Comparison of ENCODE assay signal across 16 cellular contexts in the genomic region with DNA sequence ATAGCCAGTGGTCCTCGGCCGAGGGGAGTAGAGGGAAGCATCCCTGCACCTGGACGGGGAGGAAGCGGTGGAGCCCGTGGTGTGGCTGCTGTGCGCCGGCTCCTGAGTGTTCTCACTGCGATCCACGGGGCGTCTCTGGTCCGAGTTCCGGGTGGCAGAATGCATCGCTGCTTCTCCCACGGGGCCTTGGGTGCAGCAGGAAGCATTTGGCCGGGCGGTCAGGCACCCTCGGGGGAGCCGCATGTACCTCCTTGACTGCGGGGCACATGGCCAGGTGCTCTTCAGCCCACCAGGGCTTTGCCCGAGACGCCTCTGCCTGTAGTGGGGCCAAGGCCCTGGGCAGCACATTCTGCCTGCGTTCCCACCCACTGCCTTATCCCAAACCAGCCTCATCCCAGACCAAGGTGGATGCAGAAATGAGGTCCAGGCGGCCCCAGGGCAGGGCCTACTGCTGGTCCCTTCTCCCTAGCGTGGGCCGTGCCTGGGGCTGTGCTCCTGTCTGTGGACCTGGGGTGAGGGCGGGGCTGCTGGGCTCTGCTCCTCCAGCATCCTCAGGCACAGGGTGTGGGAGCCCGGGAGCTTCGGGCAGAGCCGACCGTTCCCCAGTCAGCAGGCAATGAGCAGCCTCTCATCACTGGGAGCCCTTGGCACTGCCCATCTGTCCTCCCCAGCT. TPM values are rescaled to one million over a fixed set of nuclear protein-coding genes. Genes with fewer than 3 reads are reported as not detected.
DNase-seq lines count a peak whose midpoint lies in the region; ATAC-seq, FAIRE-seq and TF ChIP-seq lines count a peak whose summit lies in the region.
"Had no signal": no experiment of that assay in that cellular context is flagged by ENCODE, and none has a peak within 500 bp of the region (broad histone marks: within the 10 kb centered on the region; RNA-seq: fewer than 3 reads in every experiment).

No MANE protein-coding gene starts in this region.

- H3K4me3 ChIP-seq in K562 (no peak overlapping the region), psoas muscle (no peak overlapping the region), coronary artery (no peak overlapping the region)

- in situ Hi-C loops in K562 (cut with MboI): no loop called here

- no TSS peak for BruUV-seq in K562 (replicated peaks; lab: Mats Ljungman, UMichigan)

- CTCF ChIA-PET in K562 (lab: Yijun Ruan, JAX; ENCODE audit: low intra/inter-chr PET ratio): no interaction called here

- FAIRE-seq in K562 (lab: Jason Lieb, UNC): no peak

- TF ChIP-seq EP300 in K562 (IDR thresholded peaks at IDR 0.05; ENCODE audit: low read length): no peak

- H3K4me2 ChIP-seq in K562 (ENCODE audit: insufficient read depth, low read length): no peak overlapping the region
- H3K4me2 ChIP-seq: KMS-11 had no signal

- peaks cover 17 to 48% of the 10 kb centered on the region in 2 donors for H3K36me3 Mint-ChIP-seq in CD14-positive monocyte

- no peaks in the 10 kb centered on the region for H4K20me1 ChIP-seq in K562 (replicated peaks; ENCODE audit: control insufficient read depth, insufficient read depth, low read length)

- H3K27me3 Mint-ChIP-seq in CD14-positive monocyte (ENCODE audit: low read depth in 3 of 3): no peaks in the 10 kb centered on the region
- no peaks in the 10 kb centered on the region for H3K27me3 Mint-ChIP-seq in stimulated activated naive CD8-positive, alpha-beta T cell treated with anti-CD3 and anti-CD28 coated beads, Interleukin-15, amount 100 ng/mL, for 72 hours

- TF ChIP-seq RAD21 in K562 (CRISPR knock-in tag; conservative IDR thresholded peaks at IDR 0.05 in 1 of 2, IDR thresholded peaks at IDR 0.05 in 1 of 2): no peak

- TF ChIP-seq CTCF in CD14-positive monocyte (IDR thresholded peaks at IDR 0.05): no peak
- TF ChIP-seq CTCF in K562 (IDR thresholded peaks at IDR 0.05 in 2 of 3, conservative IDR thresholded peaks at IDR 0.05 in 1 of 3; ENCODE audit: insufficient read depth in 2 of 3, low read depth in 1 of 3, low read length in 3 of 3): no peak
- TF ChIP-seq CTCF in psoas muscle (IDR thresholded peaks at IDR 0.05): no peak
- TF ChIP-seq CTCF in coronary artery (IDR thresholded peaks at IDR 0.05): no peak

- ATAC-seq in K562 (no peak; the same call in 2 of the 3 replicates), left ventricle myocardium superior (no peak), psoas muscle (no peak)
- ATAC-seq in stimulated activated naive CD8-positive, alpha-beta T cell treated with anti-CD3 and anti-CD28 coated beads, Interleukin-15, amount 100 ng/mL, for 72 hours: no peak
- ATAC-seq: PC-3 had no signal

- H3K27ac Mint-ChIP-seq in CD14-positive monocyte: no peak overlapping the region
- no peak overlapping the region for H3K27ac Mint-ChIP-seq in stimulated activated naive CD8-positive, alpha-beta T cell treated with anti-CD3 and anti-CD28 coated beads, Interleukin-15, amount 100 ng/mL, for 72 hours

- 73% methylated on average over 29 of the region's 30 CpGs for WGBS in K562 (ENCODE audit: insufficient coverage, low coverage, missing lambda C conversion rate)
- 89 to 93% (median 90%) methylated on average over 29 to 30 of the region's 30 CpGs for WGBS in psoas muscle, 3 donors

- no peaks in the 10 kb centered on the region for H3K79me2 ChIP-seq in K562 (ENCODE audit: control insufficient read depth, insufficient read depth, low read length)

- no peaks in the 10 kb centered on the region for H3K9me1 ChIP-seq in K562 (ENCODE audit: control insufficient read depth, insufficient read depth, low read length)

- H3K9me3 ChIP-seq in K562 (replicated peaks; ENCODE audit: control insufficient read depth, insufficient read depth, low read depth, low read length) (no peaks in the 10 kb centered on the region), psoas muscle (no peaks in the 10 kb centered on the region)

- no peak overlapping the region for H2AFZ ChIP-seq in K562 (ENCODE audit: low read depth, low read length)

- H3K4me1 ChIP-seq in K562 (replicated peaks in 1 of 2; ENCODE audit: control insufficient read depth in 2 of 2, insufficient read depth in 2 of 2, low read length in 2 of 2) (peaks cover 0 to 21% of the 10 kb centered on the region in 2 experiments; a peak in 2 of 5 replicates), psoas muscle (no peaks in the 10 kb centered on the region)

- H3K9ac ChIP-seq in K562 (ENCODE audit: insufficient read depth in 1 of 2, low read depth in 2 of 2, low read length in 2 of 2): peak overlapping the region in 1 of 2 experiments; percentile 35; a peak in 1 of 4 replicates
- H3K9ac ChIP-seq: KMS-11 had no signal

- no peaks in the 10 kb centered on the region for H3K9me3 Mint-ChIP-seq in CD14-positive monocyte
- H3K9me3 Mint-ChIP-seq in stimulated activated naive CD8-positive, alpha-beta T cell treated with anti-CD3 and anti-CD28 coated beads, Interleukin-15, amount 100 ng/mL, for 72 hours: no peaks in the 10 kb centered on the region

- TF ChIP-seq POLR2A in K562 (conservative IDR thresholded peaks at IDR 0.05): no peak

- no peak overlapping the region for H3K27ac ChIP-seq in K562 (ENCODE audit: extremely low read depth, low read depth, low read length)
- H3K27ac ChIP-seq in psoas muscle: no peak overlapping the region
- no peak overlapping the region for H3K27ac ChIP-seq in coronary artery
- H3K27ac ChIP-seq: KMS-11 had no signal

- DNase-seq in CD14-positive monocyte (ENCODE audit: low spot score): peak; percentile 34
- no peak for DNase-seq in K562 (ENCODE audit: extremely low read depth in 1 of 4, low spot score in 3 of 4)
- DNase-seq in left ventricle myocardium superior: peak; percentile 27
- peak; percentile 10 to 46 for DNase-seq in psoas muscle
- DNase-seq in coronary artery (ENCODE audit: low spot score): no peak
- DNase-seq in stimulated activated naive CD8-positive, alpha-beta T cell treated with anti-CD3 and anti-CD28 coated beads, Interleukin-15, amount 100 ng/mL, for 72 hours: no peak
- DNase-seq in DMS 273 treated with DMSO at 0.1 percent for 48 hours (lab: John Stamatoyannopoulos, UW): no peak
- DNase-seq: C1 segment of cervical spinal cord, DMS153, EL, NCI-H1092, NCI-H1694 treated with DMSO at 0.1 percent for 48 hours, PC-3 had no signal

- no peaks in the 10 kb centered on the region for H3K36me3 ChIP-seq in K562 (ENCODE audit: control insufficient read depth, insufficient read depth, low read length)
- H3K36me3 ChIP-seq in psoas muscle (ENCODE audit: insufficient read depth in 1 of 2, low read depth in 1 of 2): peaks cover 0 to 33% of the 10 kb centered on the region in 2 donors

- POLR2A ChIA-PET in K562 (lab: Yijun Ruan, JAX): no interaction called here

- intact Hi-C loops in CD14-positive monocyte (cut with micrococcal nuclease): no loop called here
- intact Hi-C loops in K562 (cut with micrococcal nuclease): no loop called here
- intact Hi-C loops in left ventricle myocardium superior (cut with micrococcal nuclease): no loop called here
- intact Hi-C loops in psoas muscle (cut with DNase I): no loop called here

- H3K27me3 ChIP-seq in K562 (ENCODE audit: control insufficient read depth in 2 of 2, insufficient read depth in 2 of 2, low read length in 2 of 2): no peaks in the 10 kb centered on the region
- H3K27me3 ChIP-seq in psoas muscle (ENCODE audit: insufficient read depth in 3 of 3, low read length in 2 of 3): no peaks in the 10 kb centered on the region

- no peak overlapping the region for H3K4me3 Mint-ChIP-seq in CD14-positive monocyte
- H3K4me3 Mint-ChIP-seq in stimulated activated naive CD8-positive, alpha-beta T cell treated with anti-CD3 and anti-CD28 coated beads, Interleukin-15, amount 100 ng/mL, for 72 hours: no peak overlapping the region

- no peaks in the 10 kb centered on the region for H3K4me1 Mint-ChIP-seq in CD14-positive monocyte
- H3K4me1 Mint-ChIP-seq in stimulated activated naive CD8-positive, alpha-beta T cell treated with anti-CD3 and anti-CD28 coated beads, Interleukin-15, amount 100 ng/mL, for 72 hours: no peaks in the 10 kb centered on the region

RNA-seq across cellular contexts. Expression of a gene that starts 27.5 kb away (rescaled TPM):
- polyA plus RNA-seq in CD14-positive monocyte (not detected), K562 (2011; rRNA removed) (not detected in 2 replicates), K562 (2014; fragmentation: Illumina TruSeq; extraction: Trizol) (not detected in 2 replicates), K562 (2014; fragmentation: Nextera tagmentation; extraction: Ambion mirVana) (not detected), K562 (2014; rRNA removed) (not detected in 2 replicates), psoas muscle (not detected)
- not detected in 2 replicates for total RNA-seq in K562 (2011; cell fraction: chromatin; rRNA removed; ENCODE audit: low replicate concordance)
- not detected in 2 replicates for total RNA-seq in K562 (2011; cell fraction: nucleolus; rRNA removed)
- not detected in 2 replicates for total RNA-seq in K562 (2011; cell fraction: nucleoplasm; rRNA removed)
- total RNA-seq in K562 (2014; rRNA removed) (not detected in 2 replicates), K562 (2014; rRNA removed; fragmentation: Illumina TruSeq; extraction: Trizol) (not detected in 2 replicates), K562 (2015; rRNA removed; fragmentation: Illumina TruSeq; extraction: Trizol) (not detected in 2 replicates), K562 (2021) (not detected in 2 replicates), left ventricle myocardium superior (not detected), psoas muscle (not detected)
- polyA plus RNA-seq in K562 (2011; cell fraction: cytosol; rRNA removed): 0.12 TPM in 1 of 2 replicates, not detected in the other
- polyA plus RNA-seq in K562 (2011; cell fraction: nucleus; rRNA removed): 0.20 TPM in 1 of 2 replicates, not detected in the other
- not detected in 2 replicates for polyA plus RNA-seq in K562 (2012)
- polyA minus RNA-seq in K562 (2011; rRNA and poly(A)+ RNA removed): not detected in 2 replicates
- polyA minus RNA-seq in K562 (2011; cell fraction: cytosol; rRNA and poly(A)+ RNA removed): not detected in 2 replicates
- polyA minus RNA-seq in K562 (2011; cell fraction: nucleus; rRNA and poly(A)+ RNA removed): 0.27 TPM in 1 of 2 replicates, not detected in the other
- total RNA-seq: H4, MCF 10A, PC-3 had no signal

RNA-seq across cellular contexts. Expression of a gene that starts 31.7 kb away (rescaled TPM):
- polyA plus RNA-seq in CD14-positive monocyte (1 to 10 TPM; 2.6 to 4.8 TPM), K562 (2011; rRNA removed) (3.5 and 7.2 TPM in 2 replicates), K562 (2014; fragmentation: Illumina TruSeq; extraction: Trizol) (3.3 and 4.7 TPM in 2 replicates), K562 (2014; fragmentation: Nextera tagmentation; extraction: Ambion mirVana) (under 1 TPM; 0.21 to 0.27 TPM), K562 (2014; rRNA removed) (5.8 and 9.2 TPM in 2 replicates), psoas muscle (1 to 10 TPM; 1.9 to 9.3 (median 3.6) TPM)
- total RNA-seq in K562 (2011; cell fraction: chromatin; rRNA removed; ENCODE audit: low replicate concordance): 74.2 and 130 TPM in 2 replicates
- 56.7 and 60.5 TPM in 2 replicates for total RNA-seq in K562 (2011; cell fraction: nucleolus; rRNA removed)
- 48.0 and 51.4 TPM in 2 replicates for total RNA-seq in K562 (2011; cell fraction: nucleoplasm; rRNA removed)
- total RNA-seq in K562 (2014; rRNA removed) (4.5 and 5.4 TPM in 2 replicates), K562 (2014; rRNA removed; fragmentation: Illumina TruSeq; extraction: Trizol) (1.5 TPM in 2 replicates), K562 (2015; rRNA removed; fragmentation: Illumina TruSeq; extraction: Trizol) (2.6 and 2.9 TPM in 2 replicates), K562 (2021) (12.4 and 14.6 TPM in 2 replicates), left ventricle myocardium superior (5.9 TPM), psoas muscle (1 to 10 TPM; 6.3 to 9.4 (median 8.3) TPM)
- 3.2 and 3.4 TPM in 2 replicates for polyA plus RNA-seq in K562 (2011; cell fraction: cytosol; rRNA removed)
- polyA plus RNA-seq in K562 (2011; cell fraction: nucleus; rRNA removed): 46.4 and 58.8 TPM in 2 replicates
- polyA plus RNA-seq in K562 (2012): 5.4 and 8.3 TPM in 2 replicates
- 2.9 and 3.6 TPM in 2 replicates for polyA minus RNA-seq in K562 (2011; rRNA and poly(A)+ RNA removed)
- 3.3 TPM in 2 replicates for polyA minus RNA-seq in K562 (2011; cell fraction: cytosol; rRNA and poly(A)+ RNA removed)
- polyA minus RNA-seq in K562 (2011; cell fraction: nucleus; rRNA and poly(A)+ RNA removed): 12.8 and 18.4 TPM in 2 replicates

Comparison
In these comparisons a context has a peak if more than half of its experiments do, and no peak if none do; other contexts are left out.
1. DNase-seq: peak in CD14-positive monocyte (single experiment), left ventricle myocardium superior (single experiment) and psoas muscle (2 of 2); none in K562 (0 of 4), coronary artery (single experiment), stimulated activated naive CD8-positive, alpha-beta T cell treated with anti-CD3 and anti-CD28 coated beads, Interleukin-15, amount 100 ng/mL, for 72 hours (0 of 2) and DMS 273 treated with DMSO at 0.1 percent for 48 hours (single experiment).